ENCODE assay signal across 1 cellular context in the genomic region with DNA sequence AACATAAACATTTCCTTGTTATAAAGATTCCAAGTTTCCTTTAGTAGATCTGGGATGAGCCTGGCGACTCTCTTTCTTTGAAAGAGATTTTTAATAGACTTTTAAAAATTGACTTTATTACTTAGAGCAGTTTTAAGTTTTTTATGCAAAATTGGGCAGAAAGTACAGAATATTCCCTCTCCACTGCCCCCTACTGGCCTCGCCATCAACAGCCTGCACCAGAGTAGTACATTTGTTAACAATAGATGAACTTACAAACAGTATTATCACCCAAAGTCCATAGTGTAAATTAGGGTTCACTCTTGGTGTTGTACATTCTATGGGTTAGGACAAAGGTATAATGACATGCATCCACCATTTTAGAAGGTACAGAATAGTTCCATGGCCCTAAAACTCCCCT.
TF ChIP-seq lines count a peak whose summit lies in the region.

No MANE protein-coding gene starts in this region.

TF ChIP-seq in K562, 482 proteins besides CTCF, POLR2A, EP300 and RAD21:
- TF ChIP-seq, protein P1, sequence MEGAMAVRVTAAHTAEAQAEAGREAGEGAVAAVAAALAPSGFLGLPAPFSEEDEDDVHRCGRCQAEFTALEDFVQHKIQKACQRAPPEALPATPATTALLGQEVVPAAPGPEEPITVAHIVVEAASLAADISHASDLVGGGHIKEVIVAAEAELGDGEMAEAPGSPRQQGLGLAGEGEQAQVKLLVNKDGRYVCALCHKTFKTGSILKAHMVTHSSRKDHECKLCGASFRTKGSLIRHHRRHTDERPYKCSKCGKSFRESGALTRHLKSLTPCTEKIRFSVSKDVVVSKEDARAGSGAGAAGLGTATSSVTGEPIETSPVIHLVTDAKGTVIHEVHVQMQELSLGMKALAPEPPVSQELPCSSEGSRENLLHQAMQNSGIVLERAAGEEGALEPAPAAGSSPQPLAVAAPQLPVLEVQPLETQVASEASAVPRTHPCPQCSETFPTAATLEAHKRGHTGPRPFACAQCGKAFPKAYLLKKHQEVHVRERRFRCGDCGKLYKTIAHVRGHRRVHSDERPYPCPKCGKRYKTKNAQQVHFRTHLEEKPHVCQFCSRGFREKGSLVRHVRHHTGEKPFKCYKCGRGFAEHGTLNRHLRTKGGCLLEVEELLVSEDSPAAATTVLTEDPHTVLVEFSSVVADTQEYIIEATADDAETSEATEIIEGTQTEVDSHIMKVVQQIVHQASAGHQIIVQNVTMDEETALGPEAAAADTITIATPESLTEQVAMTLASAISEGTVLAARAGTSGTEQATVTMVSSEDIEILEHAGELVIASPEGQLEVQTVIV (CRISPR knock-in tag; IDR thresholded peaks at IDR 0.05; ENCODE audit: borderline replicate concordance) = no peak
- no peak for TF ChIP-seq MTF1 (CRISPR knock-in tag; IDR thresholded peaks at IDR 0.05; ENCODE audit: borderline replicate concordance)
- TF ChIP-seq CBX1 (IDR thresholded peaks at IDR 0.05; ENCODE audit: low read depth) = no peak
- no peak for TF ChIP-seq ZKSCAN8 (CRISPR knock-in tag; IDR thresholded peaks at IDR 0.05)
- TF ChIP-seq MEIS2 (IDR thresholded peaks at IDR 0.05; ENCODE audit: partially characterized antibody) = no peak
- no peak for TF ChIP-seq ZNF696 (CRISPR knock-in tag; conservative IDR thresholded peaks at IDR 0.05)
- no peak for TF ChIP-seq ZNF717 (CRISPR knock-in tag; IDR thresholded peaks at IDR 0.05)
- TF ChIP-seq, protein P2, sequence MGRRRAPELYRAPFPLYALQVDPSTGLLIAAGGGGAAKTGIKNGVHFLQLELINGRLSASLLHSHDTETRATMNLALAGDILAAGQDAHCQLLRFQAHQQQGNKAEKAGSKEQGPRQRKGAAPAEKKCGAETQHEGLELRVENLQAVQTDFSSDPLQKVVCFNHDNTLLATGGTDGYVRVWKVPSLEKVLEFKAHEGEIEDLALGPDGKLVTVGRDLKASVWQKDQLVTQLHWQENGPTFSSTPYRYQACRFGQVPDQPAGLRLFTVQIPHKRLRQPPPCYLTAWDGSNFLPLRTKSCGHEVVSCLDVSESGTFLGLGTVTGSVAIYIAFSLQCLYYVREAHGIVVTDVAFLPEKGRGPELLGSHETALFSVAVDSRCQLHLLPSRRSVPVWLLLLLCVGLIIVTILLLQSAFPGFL (CRISPR knock-in tag; IDR thresholded peaks at IDR 0.05) = no peak
- TF ChIP-seq, protein P3, sequence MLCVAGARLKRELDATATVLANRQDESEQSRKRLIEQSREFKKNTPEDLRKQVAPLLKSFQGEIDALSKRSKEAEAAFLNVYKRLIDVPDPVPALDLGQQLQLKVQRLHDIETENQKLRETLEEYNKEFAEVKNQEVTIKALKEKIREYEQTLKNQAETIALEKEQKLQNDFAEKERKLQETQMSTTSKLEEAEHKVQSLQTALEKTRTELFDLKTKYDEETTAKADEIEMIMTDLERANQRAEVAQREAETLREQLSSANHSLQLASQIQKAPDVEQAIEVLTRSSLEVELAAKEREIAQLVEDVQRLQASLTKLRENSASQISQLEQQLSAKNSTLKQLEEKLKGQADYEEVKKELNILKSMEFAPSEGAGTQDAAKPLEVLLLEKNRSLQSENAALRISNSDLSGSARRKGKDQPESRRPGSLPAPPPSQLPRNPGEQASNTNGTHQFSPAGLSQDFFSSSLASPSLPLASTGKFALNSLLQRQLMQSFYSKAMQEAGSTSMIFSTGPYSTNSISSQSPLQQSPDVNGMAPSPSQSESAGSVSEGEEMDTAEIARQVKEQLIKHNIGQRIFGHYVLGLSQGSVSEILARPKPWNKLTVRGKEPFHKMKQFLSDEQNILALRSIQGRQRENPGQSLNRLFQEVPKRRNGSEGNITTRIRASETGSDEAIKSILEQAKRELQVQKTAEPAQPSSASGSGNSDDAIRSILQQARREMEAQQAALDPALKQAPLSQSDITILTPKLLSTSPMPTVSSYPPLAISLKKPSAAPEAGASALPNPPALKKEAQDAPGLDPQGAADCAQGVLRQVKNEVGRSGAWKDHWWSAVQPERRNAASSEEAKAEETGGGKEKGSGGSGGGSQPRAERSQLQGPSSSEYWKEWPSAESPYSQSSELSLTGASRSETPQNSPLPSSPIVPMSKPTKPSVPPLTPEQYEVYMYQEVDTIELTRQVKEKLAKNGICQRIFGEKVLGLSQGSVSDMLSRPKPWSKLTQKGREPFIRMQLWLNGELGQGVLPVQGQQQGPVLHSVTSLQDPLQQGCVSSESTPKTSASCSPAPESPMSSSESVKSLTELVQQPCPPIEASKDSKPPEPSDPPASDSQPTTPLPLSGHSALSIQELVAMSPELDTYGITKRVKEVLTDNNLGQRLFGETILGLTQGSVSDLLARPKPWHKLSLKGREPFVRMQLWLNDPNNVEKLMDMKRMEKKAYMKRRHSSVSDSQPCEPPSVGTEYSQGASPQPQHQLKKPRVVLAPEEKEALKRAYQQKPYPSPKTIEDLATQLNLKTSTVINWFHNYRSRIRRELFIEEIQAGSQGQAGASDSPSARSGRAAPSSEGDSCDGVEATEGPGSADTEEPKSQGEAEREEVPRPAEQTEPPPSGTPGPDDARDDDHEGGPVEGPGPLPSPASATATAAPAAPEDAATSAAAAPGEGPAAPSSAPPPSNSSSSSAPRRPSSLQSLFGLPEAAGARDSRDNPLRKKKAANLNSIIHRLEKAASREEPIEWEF (CRISPR knock-in tag; IDR thresholded peaks at IDR 0.05) = no peak
- no peak for TF ChIP-seq CCNT2 (IDR thresholded peaks at IDR 0.05; ENCODE audit: borderline replicate concordance, extremely low read depth, insufficient read length, low read depth, low read length)
- no peak for TF ChIP-seq MYC (IDR thresholded peaks at IDR 0.05; ENCODE audit: low read depth, low read length)
- TF ChIP-seq MYC (CRISPR knock-in tag; IDR thresholded peaks at IDR 0.05; ENCODE audit: borderline replicate concordance, low read depth) = no peak
- TF ChIP-seq, protein P4, sequence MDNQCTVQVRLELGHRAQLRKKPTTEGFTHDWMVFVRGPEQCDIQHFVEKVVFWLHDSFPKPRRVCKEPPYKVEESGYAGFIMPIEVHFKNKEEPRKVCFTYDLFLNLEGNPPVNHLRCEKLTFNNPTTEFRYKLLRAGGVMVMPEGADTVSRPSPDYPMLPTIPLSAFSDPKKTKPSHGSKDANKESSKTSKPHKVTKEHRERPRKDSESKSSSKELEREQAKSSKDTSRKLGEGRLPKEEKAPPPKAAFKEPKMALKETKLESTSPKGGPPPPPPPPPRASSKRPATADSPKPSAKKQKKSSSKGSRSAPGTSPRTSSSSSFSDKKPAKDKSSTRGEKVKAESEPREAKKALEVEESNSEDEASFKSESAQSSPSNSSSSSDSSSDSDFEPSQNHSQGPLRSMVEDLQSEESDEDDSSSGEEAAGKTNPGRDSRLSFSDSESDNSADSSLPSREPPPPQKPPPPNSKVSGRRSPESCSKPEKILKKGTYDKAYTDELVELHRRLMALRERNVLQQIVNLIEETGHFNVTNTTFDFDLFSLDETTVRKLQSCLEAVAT (IDR thresholded peaks at IDR 0.05) = no peak
- TF ChIP-seq, protein P5, sequence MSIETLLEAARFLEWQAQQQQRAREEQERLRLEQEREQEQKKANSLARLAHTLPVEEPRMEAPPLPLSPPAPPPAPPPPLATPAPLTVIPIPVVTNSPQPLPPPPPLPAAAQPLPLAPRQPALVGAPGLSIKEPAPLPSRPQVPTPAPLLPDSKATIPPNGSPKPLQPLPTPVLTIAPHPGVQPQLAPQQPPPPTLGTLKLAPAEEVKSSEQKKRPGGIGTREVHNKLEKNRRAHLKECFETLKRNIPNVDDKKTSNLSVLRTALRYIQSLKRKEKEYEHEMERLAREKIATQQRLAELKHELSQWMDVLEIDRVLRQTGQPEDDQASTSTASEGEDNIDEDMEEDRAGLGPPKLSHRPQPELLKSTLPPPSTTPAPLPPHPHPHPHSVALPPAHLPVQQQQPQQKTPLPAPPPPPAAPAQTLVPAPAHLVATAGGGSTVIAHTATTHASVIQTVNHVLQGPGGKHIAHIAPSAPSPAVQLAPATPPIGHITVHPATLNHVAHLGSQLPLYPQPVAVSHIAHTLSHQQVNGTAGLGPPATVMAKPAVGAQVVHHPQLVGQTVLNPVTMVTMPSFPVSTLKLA (conservative IDR thresholded peaks at IDR 0.05) = no peak
- no peak for TF ChIP-seq CBFA2T3 (IDR thresholded peaks at IDR 0.05)
